ENCODE assay signal across 10 cellular contexts in genomic region chr10:72058989-72059842, GRCh38. TPM values are rescaled to one million over a fixed set of nuclear protein-coding genes. Genes with fewer than 3 reads are reported as not detected.
DNase-seq lines count a peak whose midpoint lies in the region; ATAC-seq and TF ChIP-seq lines count a peak whose summit lies in the region.
"Had no signal": no experiment of that assay in that cellular context is flagged by ENCODE, and none has a peak within 500 bp of the region (broad histone marks: within the 10 kb centered on the region; RNA-seq: fewer than 3 reads in every experiment).

No MANE protein-coding gene starts in this region.

- 57 to 60% methylated on average over 13 to 15 of the region's 21 CpGs for WGBS in esophagus squamous epithelium, 2 donors

- no peaks in the 10 kb centered on the region for H3K36me3 Mint-ChIP-seq in natural killer cell
- H3K36me3 Mint-ChIP-seq in natural killer cell treated with Interleukin-12 subunit alpha and Interleukin-12 subunit beta and Interleukin-15 and Interleukin-18, amount 100 ng/mL, for 72 hours: no peaks in the 10 kb centered on the region
- peaks cover 39% of the 10 kb centered on the region for H3K36me3 Mint-ChIP-seq in activated T-cell treated with anti-CD3 and anti-CD28 coated beads, Interleukin-2, amount 50 U/mL, for 24 hours (ENCODE audit: low read depth)
- H3K36me3 Mint-ChIP-seq in stimulated activated naive B cell treated with anti-CD40 and anti-IgM and Interleukin-4, amounts not matched to agents 10 μg/mL and 1 μg/mL and 100 μg/mL, for 72 hours: peaks cover 4 to 17% of the 10 kb centered on the region in 2 donors

- H3K4me1 Mint-ChIP-seq in natural killer cell: peaks cover 4 to 9% of the 10 kb centered on the region in 2 donors
- peaks cover 0 to 3% of the 10 kb centered on the region in 2 donors for H3K4me1 Mint-ChIP-seq in natural killer cell treated with Interleukin-12 subunit alpha and Interleukin-12 subunit beta and Interleukin-15 and Interleukin-18, amount 100 ng/mL, for 72 hours (ENCODE audit: low read depth in 2 of 2)
- peaks cover 29% of the 10 kb centered on the region for H3K4me1 Mint-ChIP-seq in activated T-cell treated with anti-CD3 and anti-CD28 coated beads, Interleukin-2, amount 50 U/mL, for 24 hours (ENCODE audit: low read depth)
- H3K4me1 Mint-ChIP-seq in stimulated activated naive B cell treated with anti-CD40 and anti-IgM and Interleukin-4, amounts not matched to agents 10 μg/mL and 1 μg/mL and 100 μg/mL, for 72 hours: peaks cover 25 to 30% of the 10 kb centered on the region in 2 donors

- H3K27ac ChIP-seq in esophagus squamous epithelium: no peak overlapping the region
- H3K27ac ChIP-seq: adrenal gland had no signal

- TF ChIP-seq POLR2A in esophagus squamous epithelium (IDR thresholded peaks at IDR 0.05): no peak

- DNase-seq in natural killer cell (no peak), fibroblast of mammary gland (ENCODE audit: low read depth) (peak; percentile 18), esophagus squamous epithelium (lab: John Stamatoyannopoulos, UW) (no peak), DMS114 treated with DMSO at 0.1 percent for 48 hours (lab: John Stamatoyannopoulos, UW; ENCODE audit: unreplicated experiment) (no peak)
- no peak for DNase-seq in natural killer cell treated with Interleukin-12 subunit alpha and Interleukin-12 subunit beta and Interleukin-15 and Interleukin-18, amount 100 ng/mL, for 72 hours (ENCODE audit: low spot score)
- DNase-seq in activated T-cell treated with anti-CD3 and anti-CD28 coated beads, Interleukin-2, amount 50 U/mL, for 24 hours: no peak
- DNase-seq in stimulated activated naive B cell treated with anti-CD40 and anti-IgM and Interleukin-4, amounts not matched to agents 10 μg/mL and 1 μg/mL and 100 μg/mL, for 72 hours: no peak
- DNase-seq: adrenal gland, T-helper 9 cell had no signal

- no peaks in the 10 kb centered on the region for H3K9me3 ChIP-seq in esophagus squamous epithelium
- H3K9me3 ChIP-seq: adrenal gland had no signal

- H3K27me3 ChIP-seq in esophagus squamous epithelium: peaks cover 0 to 16% (median 0%) of the 10 kb centered on the region in 4 donors
- H3K27me3 ChIP-seq: adrenal gland had no signal

- no peaks in the 10 kb centered on the region for H3K9me3 Mint-ChIP-seq in natural killer cell
- no peaks in the 10 kb centered on the region for H3K9me3 Mint-ChIP-seq in natural killer cell treated with Interleukin-12 subunit alpha and Interleukin-12 subunit beta and Interleukin-15 and Interleukin-18, amount 100 ng/mL, for 72 hours
- H3K9me3 Mint-ChIP-seq in activated T-cell treated with anti-CD3 and anti-CD28 coated beads, Interleukin-2, amount 50 U/mL, for 24 hours: no peaks in the 10 kb centered on the region
- H3K9me3 Mint-ChIP-seq in stimulated activated naive B cell treated with anti-CD40 and anti-IgM and Interleukin-4, amounts not matched to agents 10 μg/mL and 1 μg/mL and 100 μg/mL, for 72 hours: no peaks in the 10 kb centered on the region

- peak overlapping the region; percentile 68 to 86 for H3K27ac Mint-ChIP-seq in natural killer cell
- peak overlapping the region in 1 of 2 donors; percentile 25 for H3K27ac Mint-ChIP-seq in natural killer cell treated with Interleukin-12 subunit alpha and Interleukin-12 subunit beta and Interleukin-15 and Interleukin-18, amount 100 ng/mL, for 72 hours
- H3K27ac Mint-ChIP-seq in activated T-cell treated with anti-CD3 and anti-CD28 coated beads, Interleukin-2, amount 50 U/mL, for 24 hours: peak overlapping the region; percentile 83
- H3K27ac Mint-ChIP-seq in stimulated activated naive B cell treated with anti-CD40 and anti-IgM and Interleukin-4, amounts not matched to agents 10 μg/mL and 1 μg/mL and 100 μg/mL, for 72 hours: peak overlapping the region; percentile 87

- intact Hi-C loops in natural killer cell (cut with micrococcal nuclease): no loop called here
- intact Hi-C loops in esophagus squamous epithelium (cut with DNase I): no loop called here

- H3K27me3 Mint-ChIP-seq in natural killer cell (ENCODE audit: low read depth in 2 of 2): no peaks in the 10 kb centered on the region
- H3K27me3 Mint-ChIP-seq in natural killer cell treated with Interleukin-12 subunit alpha and Interleukin-12 subunit beta and Interleukin-15 and Interleukin-18, amount 100 ng/mL, for 72 hours: no peaks in the 10 kb centered on the region
- no peaks in the 10 kb centered on the region for H3K27me3 Mint-ChIP-seq in activated T-cell treated with anti-CD3 and anti-CD28 coated beads, Interleukin-2, amount 50 U/mL, for 24 hours
- no peaks in the 10 kb centered on the region for H3K27me3 Mint-ChIP-seq in stimulated activated naive B cell treated with anti-CD40 and anti-IgM and Interleukin-4, amounts not matched to agents 10 μg/mL and 1 μg/mL and 100 μg/mL, for 72 hours

- H3K4me1 ChIP-seq in esophagus squamous epithelium: peaks cover 0 to 16% (median 11%) of the 10 kb centered on the region in 3 donors

- peak overlapping the region; percentile 28 for H3K4me3 Mint-ChIP-seq in natural killer cell
- H3K4me3 Mint-ChIP-seq in natural killer cell treated with Interleukin-12 subunit alpha and Interleukin-12 subunit beta and Interleukin-15 and Interleukin-18, amount 100 ng/mL, for 72 hours: no peak overlapping the region
- no peak overlapping the region for H3K4me3 Mint-ChIP-seq in activated T-cell treated with anti-CD3 and anti-CD28 coated beads, Interleukin-2, amount 50 U/mL, for 24 hours
- no peak overlapping the region for H3K4me3 Mint-ChIP-seq in stimulated activated naive B cell treated with anti-CD40 and anti-IgM and Interleukin-4, amounts not matched to agents 10 μg/mL and 1 μg/mL and 100 μg/mL, for 72 hours

- no peaks in the 10 kb centered on the region for H3K36me3 ChIP-seq in esophagus squamous epithelium
- H3K36me3 ChIP-seq: adrenal gland had no signal

- H3K4me3 ChIP-seq in fibroblast of mammary gland (ENCODE audit: control insufficient read depth, low read depth, low read length) (no peak overlapping the region), esophagus squamous epithelium (no peak overlapping the region)
- H3K4me3 ChIP-seq: adrenal gland had no signal

- ATAC-seq in natural killer cell: peak in 1 of 3 donors; percentile 23
- ATAC-seq in natural killer cell treated with Interleukin-12 subunit alpha and Interleukin-12 subunit beta and Interleukin-15 and Interleukin-18, amount 100 ng/mL, for 72 hours: no peak
- ATAC-seq in stimulated activated naive B cell treated with anti-CD40 and anti-IgM and Interleukin-4, amounts not matched to agents 10 μg/mL and 1 μg/mL and 100 μg/mL, for 72 hours (replicated peaks): no peak
- no peak for ATAC-seq in GM21528 (IDR thresholded peaks at IDR 0.05; ENCODE audit: low FRiP score, unreplicated experiment)

- TF ChIP-seq CTCF in natural killer cell (IDR thresholded peaks at IDR 0.05): no peak
- TF ChIP-seq CTCF in fibroblast of mammary gland (conservative IDR thresholded peaks at IDR 0.05; ENCODE audit: control insufficient read depth, insufficient read depth, low read depth, low read length): no peak
- TF ChIP-seq CTCF in esophagus squamous epithelium (IDR thresholded peaks at IDR 0.05): no peak

RNA-seq across cellular contexts. Expression of gene SPOCK2, which starts 29.1 kb away (rescaled TPM):
- total RNA-seq in natural killer cell: 100 to 1,000 TPM; 258 to 329 (median 293) TPM
- 10 to 100 TPM; 24.9 to 25.9 TPM for total RNA-seq in natural killer cell treated with Interleukin-12 subunit alpha and Interleukin-12 subunit beta and Interleukin-15 and Interleukin-18, amount 100 ng/mL, for 72 hours
- 1 to 10 TPM; 2.6 to 8.1 (median 5.0) TPM for total RNA-seq in esophagus squamous epithelium

Comparison
In these comparisons a context has a peak if more than half of its experiments do, and no peak if none do; other contexts are left out.
1. RNA of gene SPOCK2, which starts 29.1 kb away (total RNA-seq): 258 to 329 TPM in natural killer cell; 24.9 to 25.9 TPM in natural killer cell treated with Interleukin-12 subunit alpha and Interleukin-12 subunit beta and Interleukin-15 and Interleukin-18, amount 100 ng/mL, for 72 hours and 2.6 to 8.1 TPM in esophagus squamous epithelium; every median in the first group is over 4 times any median in the second.